In genomic region chr7:35038340-35038738, GRCh38 we compare ENCODE assay signal across 8 cellular contexts. TPM values are rescaled to one million over a fixed set of nuclear protein-coding genes. Genes with fewer than 3 reads are reported as not detected.
DNase-seq lines count a peak whose midpoint lies in the region; ATAC-seq and TF ChIP-seq lines count a peak whose summit lies in the region.

No MANE protein-coding gene starts in this region.

- peak overlapping the region; percentile 81 for H3K9ac ChIP-seq in mesendoderm (ENCODE audit: low read length)

- H3K18ac ChIP-seq in mesendoderm (ENCODE audit: low read length): no peak overlapping the region

- no peaks in the 10 kb centered on the region for H3K27me3 Mint-ChIP-seq in stimulated activated naive CD8-positive, alpha-beta T cell treated with anti-CD3 and anti-CD28 coated beads, Interleukin-15, Interleukin-2, amounts not matched to agents 100 ng/mL and 50 ng/mL, for 24 hours

- WGBS in mesendoderm (ENCODE audit: extremely low coverage, insufficient coverage, low lambda C conversion rate): no CpG with 5 or more reads among the region's 8 CpGs
- 15 to 18% methylated on average over 8 of the region's 8 CpGs for WGBS in lower leg skin, 2 donors

- TF ChIP-seq POLR2A in breast epithelium (IDR thresholded peaks at IDR 0.05) (no peak), vagina (IDR thresholded peaks at IDR 0.05) (no peak), lower leg skin (IDR thresholded peaks at IDR 0.05) (no peak)

- TF ChIP-seq CTCF in breast epithelium (IDR thresholded peaks at IDR 0.05): no peak
- TF ChIP-seq CTCF in vagina (IDR thresholded peaks at IDR 0.05): no peak
- no peak for TF ChIP-seq CTCF in lower leg skin (IDR thresholded peaks at IDR 0.05)

- no peak overlapping the region for H3K23ac ChIP-seq in mesendoderm (ENCODE audit: low read length)

- no peak for DNase-seq in stimulated activated naive CD8-positive, alpha-beta T cell treated with anti-CD3 and anti-CD28 coated beads, Interleukin-15, Interleukin-2, amounts not matched to agents 100 U/mL and 50 U/mL, for 24 hours
- no peak for DNase-seq in breast epithelium (ENCODE audit: low spot score in 2 of 2)
- DNase-seq in mesendoderm: no peak
- DNase-seq in vagina (ENCODE audit: extremely low spot score in 2 of 2): no peak
- no peak for DNase-seq in lower leg skin (ENCODE audit: low spot score in 2 of 2)
- DNase-seq in mesenteric fat pad (ENCODE audit: low spot score): no peak

- H3K9me3 ChIP-seq in breast epithelium (no peaks in the 10 kb centered on the region), vagina (no peaks in the 10 kb centered on the region)

- H3K36me3 Mint-ChIP-seq in stimulated activated naive CD8-positive, alpha-beta T cell treated with anti-CD3 and anti-CD28 coated beads, Interleukin-15, Interleukin-2, amounts not matched to agents 100 ng/mL and 50 ng/mL, for 24 hours (ENCODE audit: low read depth): no peaks in the 10 kb centered on the region

- no peak overlapping the region for H4K5ac ChIP-seq in mesendoderm (ENCODE audit: low read length)

- H3K4me2 ChIP-seq in mesendoderm (ENCODE audit: low read length): peak overlapping the region; percentile 91

- H3K4me1 ChIP-seq in breast epithelium: no peaks in the 10 kb centered on the region
- peaks cover 6% of the 10 kb centered on the region for H3K4me1 ChIP-seq in mesendoderm (ENCODE audit: control insufficient read depth, low read depth, low read length)
- peaks cover 25% of the 10 kb centered on the region for H3K4me1 ChIP-seq in vagina

- ATAC-seq in stimulated activated naive CD8-positive, alpha-beta T cell treated with anti-CD3 and anti-CD28 coated beads, Interleukin-15, Interleukin-2, amounts not matched to agents 100 U/mL and 50 U/mL, for 24 hours: no peak
- ATAC-seq in GM18519 (IDR thresholded peaks at IDR 0.05; ENCODE audit: low FRiP score, unreplicated experiment): no peak

- peak overlapping the region; percentile 86 for H3K27ac Mint-ChIP-seq in stimulated activated naive CD8-positive, alpha-beta T cell treated with anti-CD3 and anti-CD28 coated beads, Interleukin-15, Interleukin-2, amounts not matched to agents 100 ng/mL and 50 ng/mL, for 24 hours

- no peak overlapping the region for H2BK120ac ChIP-seq in mesendoderm (ENCODE audit: low read depth, low read length)

- H2BK15ac ChIP-seq in mesendoderm (replicated peaks; ENCODE audit: low read depth): peak overlapping the region; percentile 58

- peak overlapping the region; percentile 88 for H3K56ac ChIP-seq in mesendoderm (ENCODE audit: low read length)

- H3K9me3 Mint-ChIP-seq in stimulated activated naive CD8-positive, alpha-beta T cell treated with anti-CD3 and anti-CD28 coated beads, Interleukin-15, Interleukin-2, amounts not matched to agents 100 ng/mL and 50 ng/mL, for 24 hours: no peaks in the 10 kb centered on the region

- peaks cover 25% of the 10 kb centered on the region for H3K79me2 ChIP-seq in mesendoderm (ENCODE audit: control insufficient read depth, insufficient read depth, low read length)

- H3K4me3 Mint-ChIP-seq in stimulated activated naive CD8-positive, alpha-beta T cell treated with anti-CD3 and anti-CD28 coated beads, Interleukin-15, Interleukin-2, amounts not matched to agents 100 ng/mL and 50 ng/mL, for 24 hours: peak overlapping the region; percentile 87

- H3K27ac ChIP-seq in breast epithelium: peak overlapping the region; percentile 86 to 90
- no peak overlapping the region for H3K27ac ChIP-seq in mesendoderm (ENCODE audit: low read depth, low read length)
- peak overlapping the region; percentile 71 for H3K27ac ChIP-seq in vagina

- H3K4me3 ChIP-seq in breast epithelium: peak overlapping the region; percentile 66 to 85 (median 70)
- no peak overlapping the region for H3K4me3 ChIP-seq in mesendoderm (ENCODE audit: low read length)
- peak overlapping the region; percentile 51 to 74 for H3K4me3 ChIP-seq in vagina
- no peak overlapping the region for H3K4me3 ChIP-seq in lower leg skin (ENCODE audit: low read depth, poor library complexity, severe bottlenecking)

- H2AK5ac ChIP-seq in mesendoderm (ENCODE audit: low read length): no peak overlapping the region

- no peaks in the 10 kb centered on the region for H3K27me3 ChIP-seq in breast epithelium
- H3K27me3 ChIP-seq in mesendoderm (ENCODE audit: insufficient read depth, low read length, poor library complexity): no peaks in the 10 kb centered on the region
- no peaks in the 10 kb centered on the region for H3K27me3 ChIP-seq in vagina

- H4K8ac ChIP-seq in mesendoderm (ENCODE audit: low read depth, low read length): no peak overlapping the region

- intact Hi-C loops in breast epithelium (cut with DNase I; ENCODE audit: low total_unique reads): no loop called here
- intact Hi-C loops in vagina (cut with DNase I): no loop called here
- intact Hi-C loops in lower leg skin (cut with DNase I; ENCODE audit: low total_unique reads): no loop called here

- no peak overlapping the region for H3K4ac ChIP-seq in mesendoderm (ENCODE audit: low read depth, low read length)

- no peaks in the 10 kb centered on the region for H3K36me3 ChIP-seq in breast epithelium
- H3K36me3 ChIP-seq in mesendoderm (ENCODE audit: control insufficient read depth, insufficient read depth, low read length): no peaks in the 10 kb centered on the region
- no peaks in the 10 kb centered on the region for H3K36me3 ChIP-seq in vagina

- H3K4me1 Mint-ChIP-seq in stimulated activated naive CD8-positive, alpha-beta T cell treated with anti-CD3 and anti-CD28 coated beads, Interleukin-15, Interleukin-2, amounts not matched to agents 100 ng/mL and 50 ng/mL, for 24 hours (ENCODE audit: low read depth): peaks cover 32% of the 10 kb centered on the region

- H3K79me1 ChIP-seq in mesendoderm (ENCODE audit: low read length): peaks cover 13% of the 10 kb centered on the region

- no peak overlapping the region for H2BK5ac ChIP-seq in mesendoderm (ENCODE audit: low read length)

RNA-seq across cellular contexts. Expression of gene DPY19L1, which starts 1.1 kb away (rescaled TPM):
- total RNA-seq in breast epithelium: 10 to 100 TPM; 14.1 to 18.2 (median 17.4) TPM
- polyA plus RNA-seq in mesendoderm (2013, experiment 1 of 2): 17.6 TPM
- 17.2 TPM for polyA plus RNA-seq in mesendoderm (2013, experiment 2 of 2)
- total RNA-seq in vagina: 11.3 TPM
- total RNA-seq in lower leg skin: 1 to 10 TPM; 3.8 to 7.3 (median 5.0) TPM
- total RNA-seq in mesenteric fat pad: 30.1 TPM

Comparison
In these comparisons a context has a peak if more than half of its experiments do, and no peak if none do; other contexts are left out.
1. H3K4me3 ChIP-seq: peak in breast epithelium (3 of 3) and vagina (2 of 2); none in mesendoderm (single experiment) and lower leg skin (single experiment).